ENCODE assay signal across 1 cellular context in the genomic region with DNA sequence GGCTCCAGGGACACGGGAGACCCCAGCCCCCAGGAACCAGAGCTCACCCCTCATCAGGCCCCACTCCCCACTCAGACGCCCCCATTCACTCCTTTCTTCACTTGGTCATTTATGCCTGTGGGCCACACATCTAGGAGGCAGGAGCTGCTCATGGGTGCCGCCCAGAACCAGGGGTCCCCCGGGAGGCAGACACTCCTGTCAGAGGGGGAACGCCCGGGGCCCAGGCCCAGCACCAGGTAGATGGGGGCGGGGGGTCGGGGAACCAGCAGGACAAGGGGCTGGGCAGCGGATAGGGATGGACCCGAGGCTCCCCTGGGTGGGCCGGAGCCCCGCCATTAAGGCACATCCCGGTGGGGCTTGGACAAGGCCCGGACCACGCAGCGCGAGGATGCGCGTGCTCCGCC.
TF ChIP-seq lines count a peak whose summit lies in the region.

No MANE protein-coding gene starts in this region.

TF ChIP-seq in H1, 55 proteins besides CTCF, POLR2A, EP300 and RAD21:
- TF ChIP-seq MAFK (IDR thresholded peaks at IDR 0.05; ENCODE audit: low read depth, low read length) (no peak), NANOG (IDR thresholded peaks at IDR 0.05; ENCODE audit: insufficient read depth, low read depth, low read length, poor library complexity, severe bottlenecking) (no peak), HDAC2 (IDR thresholded peaks at IDR 0.05; ENCODE audit: borderline replicate concordance in 1 of 2, low read depth in 2 of 2, low read length in 2 of 2) (no peak), TAF7 (optimal IDR thresholded peaks at IDR 0.05; ENCODE audit: borderline replicate concordance, low read depth, low read length) (no peak), BRCA1 (IDR thresholded peaks at IDR 0.05; ENCODE audit: low read depth, low read length) (no peak), RBBP5 (IDR thresholded peaks at IDR 0.05; ENCODE audit: borderline replicate concordance, low read depth, low read length) (no peak), SP2 (IDR thresholded peaks at IDR 0.05; ENCODE audit: low read length) (no peak), SIRT6 (IDR thresholded peaks at IDR 0.05; ENCODE audit: low read length) (no peak), ASH2L (IDR thresholded peaks at IDR 0.05; ENCODE audit: low read length) (no peak), KDM5A (IDR thresholded peaks at IDR 0.05; ENCODE audit: low read length) (no peak), TBP (IDR thresholded peaks at IDR 0.05; ENCODE audit: low read depth, low read length) (no peak), GTF2F1 (IDR thresholded peaks at IDR 0.05; ENCODE audit: borderline replicate concordance, low read depth, low read length) (no peak), RXRA (IDR thresholded peaks at IDR 0.05; ENCODE audit: insufficient read depth, low read depth, low read length) (no peak), EZH2 (IDR thresholded peaks at IDR 0.05; ENCODE audit: low read depth, low read length, severe bottlenecking) (no peak), SUZ12 (IDR thresholded peaks at IDR 0.05; ENCODE audit: low read length) (no peak)
- TF ChIP-seq, protein P1, sequence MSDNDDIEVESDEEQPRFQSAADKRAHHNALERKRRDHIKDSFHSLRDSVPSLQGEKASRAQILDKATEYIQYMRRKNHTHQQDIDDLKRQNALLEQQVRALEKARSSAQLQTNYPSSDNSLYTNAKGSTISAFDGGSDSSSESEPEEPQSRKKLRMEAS (IDR thresholded peaks at IDR 0.05), result no peak
- TF ChIP-seq, protein P2, sequence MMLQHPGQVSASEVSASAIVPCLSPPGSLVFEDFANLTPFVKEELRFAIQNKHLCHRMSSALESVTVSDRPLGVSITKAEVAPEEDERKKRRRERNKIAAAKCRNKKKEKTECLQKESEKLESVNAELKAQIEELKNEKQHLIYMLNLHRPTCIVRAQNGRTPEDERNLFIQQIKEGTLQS (IDR thresholded peaks at IDR 0.05; ENCODE audit: insufficient read depth, low read depth, low read length), result no peak
